ENCODE assay signal across 9 cellular contexts in the genomic region with DNA sequence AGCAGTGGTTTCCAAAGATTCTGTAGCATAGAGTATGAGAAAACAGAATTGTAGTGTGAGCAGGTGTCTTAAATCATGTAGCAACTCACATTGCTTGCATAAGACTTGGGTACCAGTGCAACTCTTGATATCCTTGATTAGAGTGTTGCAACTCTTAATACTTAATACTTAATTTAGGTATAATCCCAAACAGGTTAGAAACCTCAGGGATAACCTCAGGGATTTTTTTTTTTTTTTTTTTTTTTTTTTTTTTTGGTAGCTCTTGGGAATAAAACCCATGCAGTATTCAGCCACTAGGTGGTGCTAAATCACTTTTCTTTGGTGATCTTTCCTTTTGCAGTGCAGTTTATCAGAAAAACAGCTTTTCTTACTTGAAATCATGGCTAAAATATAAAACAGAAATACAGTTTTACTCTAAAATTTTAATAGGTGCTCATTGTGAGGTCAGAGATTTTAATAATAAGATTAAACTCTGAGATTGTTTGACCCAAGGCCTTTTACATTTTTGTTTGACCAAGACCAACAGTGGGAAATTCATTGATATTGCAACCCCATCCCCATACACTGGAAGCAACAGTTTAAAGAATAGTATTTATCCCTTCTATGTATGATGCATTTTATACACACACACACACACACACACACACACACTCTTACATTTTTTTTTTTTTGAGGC. TPM values are rescaled to one million over a fixed set of nuclear protein-coding genes. Genes with fewer than 3 reads are reported as not detected.
DNase-seq lines count a peak whose midpoint lies in the region; ATAC-seq and TF ChIP-seq lines count a peak whose summit lies in the region.
"Had no signal": no experiment of that assay in that cellular context is flagged by ENCODE, and none has a peak within 500 bp of the region (broad histone marks: within the 10 kb centered on the region; RNA-seq: fewer than 3 reads in every experiment).

No MANE protein-coding gene starts in this region.

- no peak for TF ChIP-seq POLR2A in gastrocnemius medialis (IDR thresholded peaks at IDR 0.05)

- peaks cover 0 to 2% (median 1%) of the 10 kb centered on the region in 3 donors for H3K27me3 Mint-ChIP-seq in CD14-positive monocyte (ENCODE audit: low read depth in 3 of 3)
- H3K27me3 Mint-ChIP-seq in activated T-helper 17 cell treated with anti-CD3 and anti-CD28 coated beads, Interleukin-2, amount 50 U/mL, for 72 hours: no peaks in the 10 kb centered on the region
- H3K27me3 Mint-ChIP-seq in activated T-helper 1 cell treated with anti-CD3 and anti-CD28 coated beads, Interleukin-12 subunit alpha, Interleukin-12 subunit beta, Interleukin-2, Interleukin-4 antibody, amounts not matched to agents 30 ng/mL and 10 ng/mL and 1 ng/mL, durations not matched to agents 14 hours and 24 hours and 36 hours (ENCODE audit: insufficient read depth): no peaks in the 10 kb centered on the region
- H3K27me3 Mint-ChIP-seq: T-cell had no signal

- no peaks in the 10 kb centered on the region for H3K27me3 ChIP-seq in gastrocnemius medialis

- H3K36me3 Mint-ChIP-seq in CD14-positive monocyte: peaks cover 86 to 92% of the 10 kb centered on the region in 2 donors
- peaks cover 98% of the 10 kb centered on the region for H3K36me3 Mint-ChIP-seq in activated T-helper 17 cell treated with anti-CD3 and anti-CD28 coated beads, Interleukin-2, amount 50 U/mL, for 72 hours (ENCODE audit: low read depth)
- H3K36me3 Mint-ChIP-seq in activated T-helper 1 cell treated with anti-CD3 and anti-CD28 coated beads, Interleukin-12 subunit alpha, Interleukin-12 subunit beta, Interleukin-2, Interleukin-4 antibody, amounts not matched to agents 30 ng/mL and 10 ng/mL and 1 ng/mL, durations not matched to agents 14 hours and 24 hours and 36 hours (ENCODE audit: low read depth): peaks cover 40% of the 10 kb centered on the region

- no peaks in the 10 kb centered on the region for H3K9me3 Mint-ChIP-seq in CD14-positive monocyte
- no peaks in the 10 kb centered on the region for H3K9me3 Mint-ChIP-seq in activated T-helper 17 cell treated with anti-CD3 and anti-CD28 coated beads, Interleukin-2, amount 50 U/mL, for 72 hours
- no peaks in the 10 kb centered on the region for H3K9me3 Mint-ChIP-seq in activated T-helper 1 cell treated with anti-CD3 and anti-CD28 coated beads, Interleukin-12 subunit alpha, Interleukin-12 subunit beta, Interleukin-2, Interleukin-4 antibody, amounts not matched to agents 30 ng/mL and 10 ng/mL and 1 ng/mL, durations not matched to agents 14 hours and 24 hours and 36 hours
- H3K9me3 Mint-ChIP-seq: T-cell had no signal

- peaks cover 22 to 25% of the 10 kb centered on the region in 2 donors for H3K4me1 ChIP-seq in gastrocnemius medialis

- H3K27ac Mint-ChIP-seq in CD14-positive monocyte: peak overlapping the region in 2 of 7 donors; percentile 18 to 39
- H3K27ac Mint-ChIP-seq in activated T-helper 17 cell treated with anti-CD3 and anti-CD28 coated beads, Interleukin-2, amount 50 U/mL, for 72 hours: peak overlapping the region; percentile 48
- no peak overlapping the region for H3K27ac Mint-ChIP-seq in activated T-helper 1 cell treated with anti-CD3 and anti-CD28 coated beads, Interleukin-12 subunit alpha, Interleukin-12 subunit beta, Interleukin-2, Interleukin-4 antibody, amounts not matched to agents 30 ng/mL and 10 ng/mL and 1 ng/mL, durations not matched to agents 14 hours and 24 hours and 36 hours

- intact Hi-C loops in CD14-positive monocyte (cut with micrococcal nuclease) (no loop called here), gastrocnemius medialis (cut with DNase I; ENCODE audit: low total_unique reads) (loop anchor here (2.0 kb wide), 1 partner anchor 410 kb away; no protein-coding TSS in a partner anchor)
- intact Hi-C loops in activated T-helper 1 cell treated with anti-CD3 and anti-CD28 coated beads, Interleukin-12 subunit alpha, Interleukin-12 subunit beta, Interleukin-2, Interleukin-4 antibody, amounts not matched to agents 30 ng/mL and 10 ng/mL and 1 ng/mL, durations not matched to agents 14 hours and 24 hours and 36 hours (cut with micrococcal nuclease): loop anchor here (1.0 to 5.0 kb wide), 5 partner anchors 116 to 410 kb away; a partner anchor contains a TSS

- H3K4me3 Mint-ChIP-seq in CD14-positive monocyte: no peak overlapping the region
- H3K4me3 Mint-ChIP-seq in activated T-helper 17 cell treated with anti-CD3 and anti-CD28 coated beads, Interleukin-2, amount 50 U/mL, for 72 hours: no peak overlapping the region
- H3K4me3 Mint-ChIP-seq in activated T-helper 1 cell treated with anti-CD3 and anti-CD28 coated beads, Interleukin-12 subunit alpha, Interleukin-12 subunit beta, Interleukin-2, Interleukin-4 antibody, amounts not matched to agents 30 ng/mL and 10 ng/mL and 1 ng/mL, durations not matched to agents 14 hours and 24 hours and 36 hours: no peak overlapping the region
- H3K4me3 Mint-ChIP-seq: T-cell had no signal

- H3K9me3 ChIP-seq in gastrocnemius medialis: no peaks in the 10 kb centered on the region

- in situ Hi-C loops in gastrocnemius medialis (cut with MboI; ENCODE audit: low sequenced_read_pairs in 4 of 4): loop anchor here in 3 of 4 donors (10.0 to 25.0 kb wide), 2 partner anchors 410 to 412 kb away; no protein-coding TSS in a partner anchor

- no peak for DNase-seq in CD14-positive monocyte (ENCODE audit: low spot score)
- peak; percentile 58 for DNase-seq in NCI-H2227 treated with DMSO at 0.1 percent for 48 hours (lab: John Stamatoyannopoulos, UW)
- DNase-seq in glomerular endothelial cell (ENCODE audit: extremely low read depth, low read depth, low spot score): peak; percentile 67
- DNase-seq in gastrocnemius medialis: no peak
- no peak for DNase-seq in activated T-helper 1 cell treated with anti-CD3 and anti-CD28 coated beads, Interleukin-12 subunit alpha, Interleukin-12 subunit beta, Interleukin-2, Interleukin-4 antibody, amounts not matched to agents 30 ng/mL and 10 ng/mL and 1 ng/mL, durations not matched to agents 14 hours and 24 hours and 36 hours (ENCODE audit: low spot score)
- no peak for DNase-seq in cortex of kidney (lab: John Stamatoyannopoulos, UW)

- no peaks in the 10 kb centered on the region for H3K4me1 Mint-ChIP-seq in CD14-positive monocyte
- H3K4me1 Mint-ChIP-seq in activated T-helper 17 cell treated with anti-CD3 and anti-CD28 coated beads, Interleukin-2, amount 50 U/mL, for 72 hours: peaks cover 7% of the 10 kb centered on the region
- H3K4me1 Mint-ChIP-seq in activated T-helper 1 cell treated with anti-CD3 and anti-CD28 coated beads, Interleukin-12 subunit alpha, Interleukin-12 subunit beta, Interleukin-2, Interleukin-4 antibody, amounts not matched to agents 30 ng/mL and 10 ng/mL and 1 ng/mL, durations not matched to agents 14 hours and 24 hours and 36 hours (ENCODE audit: low read depth): peaks cover 5% of the 10 kb centered on the region

- H3K36me3 ChIP-seq in gastrocnemius medialis: peaks cover 11 to 82% of the 10 kb centered on the region in 2 donors

- H3K4me3 ChIP-seq in GM12875 (ENCODE audit: low read depth, low read length): no peak overlapping the region
- no peak overlapping the region for H3K4me3 ChIP-seq in gastrocnemius medialis

- ATAC-seq in activated T-helper 17 cell treated with anti-CD3 and anti-CD28 coated beads, Interleukin-2, amount 50 U/mL, for 72 hours (replicated peaks): no peak
- ATAC-seq in gastrocnemius medialis: no peak

- peak overlapping the region; percentile 71 to 79 (median 77) for H3K27ac ChIP-seq in gastrocnemius medialis

- peak; percentile 80 for TF ChIP-seq CTCF in CD14-positive monocyte (IDR thresholded peaks at IDR 0.05)
- TF ChIP-seq CTCF in GM12875 (IDR thresholded peaks at IDR 0.05; ENCODE audit: borderline replicate concordance, insufficient read depth, low read depth, low read length): peak; percentile 46; the same call in 1 of the 2 replicates
- TF ChIP-seq CTCF in gastrocnemius medialis (IDR thresholded peaks at IDR 0.05 in 4 of 5, conservative IDR thresholded peaks at IDR 0.05 in 1 of 5): peak; percentile 28 to 74 (median 48)

RNA-seq across cellular contexts. Expression of a gene that starts 55.3 kb away (rescaled TPM):
- 10 to 100 TPM; 40.2 to 45.6 TPM for polyA plus RNA-seq in CD14-positive monocyte
- total RNA-seq in activated T-helper 17 cell treated with anti-CD3 and anti-CD28 coated beads, Interleukin-2, amount 50 U/mL, for 72 hours: 100 to 1,000 TPM in 1 of 2 donors, 10 to 100 TPM in 1; 65.5 to 104 TPM
- 70.1 and 74.0 TPM in 2 replicates for total RNA-seq in glomerular endothelial cell
- 10 to 100 TPM; 17.7 to 49.3 (median 27.4) TPM for total RNA-seq in gastrocnemius medialis
- total RNA-seq in activated T-helper 1 cell treated with anti-CD3 and anti-CD28 coated beads, Interleukin-12 subunit alpha, Interleukin-12 subunit beta, Interleukin-2, Interleukin-4 antibody, amounts not matched to agents 30 ng/mL and 10 ng/mL and 1 ng/mL, durations not matched to agents 14 hours and 24 hours and 36 hours: 92.2 and 94.5 TPM in 2 replicates

Comparison
In these comparisons a context has a peak if more than half of its experiments do, and no peak if none do; other contexts are left out.
1. DNase-seq: peak in NCI-H2227 treated with DMSO at 0.1 percent for 48 hours (single experiment) and glomerular endothelial cell (single experiment); none in CD14-positive monocyte (single experiment), gastrocnemius medialis (0 of 2), activated T-helper 1 cell treated with anti-CD3 and anti-CD28 coated beads, Interleukin-12 subunit alpha, Interleukin-12 subunit beta, Interleukin-2, Interleukin-4 antibody, amounts not matched to agents 30 ng/mL and 10 ng/mL and 1 ng/mL, durations not matched to agents 14 hours and 24 hours and 36 hours (single experiment) and cortex of kidney (single experiment).
2. intact Hi-C loops: an anchor here in gastrocnemius medialis (2.0 kb wide) and activated T-helper 1 cell treated with anti-CD3 and anti-CD28 coated beads, Interleukin-12 subunit alpha, Interleukin-12 subunit beta, Interleukin-2, Interleukin-4 antibody, amounts not matched to agents 30 ng/mL and 10 ng/mL and 1 ng/mL, durations not matched to agents 14 hours and 24 hours and 36 hours (1.0 to 5.0 kb wide); none called in CD14-positive monocyte.
3. Peak in every context shown above with its lines, with median percentiles within 50 percentile points of each other: CTCF ChIP-seq.